8 cellular contexts compared by ENCODE assay signal in genomic region chr4:11765849-11766453, GRCh38.
DNase-seq lines count a peak whose midpoint lies in the region; ATAC-seq and TF ChIP-seq lines count a peak whose summit lies in the region.

No MANE protein-coding gene starts in this region.

- TF ChIP-seq CTCF in GM13976 (IDR thresholded peaks at IDR 0.05; ENCODE audit: borderline replicate concordance, control extremely low read depth, extremely low read depth, insufficient read depth, missing control alignments) (peak; percentile 44), RWPE2 (IDR thresholded peaks at IDR 0.05; ENCODE audit: poor library complexity, severe bottlenecking) (peak; percentile 91), fibroblast of villous mesenchyme (IDR thresholded peaks at IDR 0.05; ENCODE audit: insufficient read depth, low read depth, low read length) (peak; percentile 70), psoas muscle (IDR thresholded peaks at IDR 0.05) (peak; percentile 47)

- 28 to 30% (median 29%) methylated on average over 4 of the region's 4 CpGs for WGBS in psoas muscle, 3 donors

- intact Hi-C loops in psoas muscle (cut with DNase I), result loop anchor here (5.0 to 10.0 kb wide), 2 partner anchors 866 to 869 kb away; no protein-coding TSS in a partner anchor

- H3K36me3 ChIP-seq in RWPE2 (ENCODE audit: low read depth) (no peaks in the 10 kb centered on the region), psoas muscle (ENCODE audit: insufficient read depth in 1 of 2, low read depth in 1 of 2) (no peaks in the 10 kb centered on the region)

- H3K27ac ChIP-seq in RWPE2 (ENCODE audit: poor library complexity, severe bottlenecking) (no peak overlapping the region), psoas muscle (no peak overlapping the region)

- H3K4me1 ChIP-seq in RWPE2 (ENCODE audit: insufficient read depth, poor library complexity, severe bottlenecking), result no peaks in the 10 kb centered on the region
- no peaks in the 10 kb centered on the region for H3K4me1 ChIP-seq in psoas muscle

- peak; percentile 77 for ATAC-seq in HG03159 (IDR thresholded peaks at IDR 0.05; ENCODE audit: unreplicated experiment)
- peak; percentile 79 for ATAC-seq in RWPE2 (ENCODE audit: low read depth)
- ATAC-seq in psoas muscle, result no peak

- in situ Hi-C loops in GM13976 (cut with MboI; ENCODE audit: low sequenced_read_pairs, unreplicated experiment), result no loop called here

- DNase-seq in Ammon's horn (ENCODE audit: low spot score) (peak; percentile 46), GM13976 (ENCODE audit: low spot score) (no peak), RWPE2 (ENCODE audit: low spot score) (no peak), fibroblast of villous mesenchyme (ENCODE audit: low read depth) (peak; percentile 31), psoas muscle (no peak), GDM1 (lab: John Stamatoyannopoulos, UW) (no peak), cerebellar nuclear complex (lab: John Stamatoyannopoulos, UW) (no peak)

- H3K27me3 ChIP-seq in RWPE2 (ENCODE audit: insufficient read depth, poor library complexity, severe bottlenecking) (no peaks in the 10 kb centered on the region), psoas muscle (ENCODE audit: insufficient read depth in 3 of 3, low read length in 2 of 3) (no peaks in the 10 kb centered on the region)

- no peak overlapping the region for H3K4me3 ChIP-seq in RWPE2 (ENCODE audit: severe bottlenecking)
- no peak overlapping the region for H3K4me3 ChIP-seq in fibroblast of villous mesenchyme (ENCODE audit: low read depth, low read length)
- H3K4me3 ChIP-seq in psoas muscle, result no peak overlapping the region

- no peaks in the 10 kb centered on the region for H3K9me3 ChIP-seq in RWPE2 (ENCODE audit: severe bottlenecking)
- H3K9me3 ChIP-seq in psoas muscle, result no peaks in the 10 kb centered on the region

Comparison
In these comparisons a context has a peak if more than half of its experiments do, and no peak if none do; other contexts are left out.
1. DNase-seq: peak in Ammon's horn (single experiment) and fibroblast of villous mesenchyme (single experiment); none in GM13976 (single experiment), RWPE2 (single experiment), psoas muscle (0 of 2), GDM1 (single experiment) and cerebellar nuclear complex (0 of 2).
2. ATAC-seq: peak in HG03159 (single experiment) and RWPE2 (single experiment); none in psoas muscle (0 of 4).
3. Peak in every context shown above with its lines, with median percentiles within 50 percentile points of each other: CTCF ChIP-seq.